1 cellular context compared by ENCODE assay signal in genomic region chr15:66619152-66619903, GRCh38.
TF ChIP-seq lines count a peak whose summit lies in the region.

No MANE protein-coding gene starts in this region.

TF ChIP-seq in H1, 55 proteins besides CTCF, POLR2A, EP300 and RAD21 (continued from another document):
- TF ChIP-seq CHD7 (IDR thresholded peaks at IDR 0.05; ENCODE audit: insufficient replicate concordance, low read length) (no peak), ASH2L (IDR thresholded peaks at IDR 0.05; ENCODE audit: low read length) (no peak), TAF7 (optimal IDR thresholded peaks at IDR 0.05; ENCODE audit: borderline replicate concordance, low read depth, low read length) (no peak), CTBP2 (IDR thresholded peaks at IDR 0.05; ENCODE audit: borderline replicate concordance, insufficient read depth, insufficient read length, low read length) (no peak), PHF8 (conservative IDR thresholded peaks at IDR 0.05; ENCODE audit: low read depth, low read length) (no peak), ATF3 (IDR thresholded peaks at IDR 0.05; ENCODE audit: insufficient read depth, low read depth, low read length) (no peak), YY1 (IDR thresholded peaks at IDR 0.05; ENCODE audit: low read depth, low read length) (no peak), CHD2 (IDR thresholded peaks at IDR 0.05; ENCODE audit: low read length) (no peak), HDAC6 (IDR thresholded peaks at IDR 0.05; ENCODE audit: low read depth, low read length) (no peak), KDM4A (IDR thresholded peaks at IDR 0.05; ENCODE audit: low read depth, low read length, severe bottlenecking) (peak; percentile 28), BACH1 (IDR thresholded peaks at IDR 0.05; ENCODE audit: low read length) (peak; percentile 55; the same call in 1 of the 2 replicates), BRCA1 (IDR thresholded peaks at IDR 0.05; ENCODE audit: low read depth, low read length) (no peak), SIX5 (IDR thresholded peaks at IDR 0.05; ENCODE audit: low read depth, low read length) (no peak), BCL11A (IDR thresholded peaks at IDR 0.05; ENCODE audit: low read depth in 2 of 2, low read length in 2 of 2) (no peak), NRF1 (IDR thresholded peaks at IDR 0.05; ENCODE audit: low read depth, low read length) (no peak), RXRA (IDR thresholded peaks at IDR 0.05; ENCODE audit: insufficient read depth, low read depth, low read length) (no peak), RBBP5 (IDR thresholded peaks at IDR 0.05; ENCODE audit: borderline replicate concordance, low read depth, low read length) (no peak), USF2 (IDR thresholded peaks at IDR 0.05; ENCODE audit: low read length) (no peak)
